8 cellular contexts compared by ENCODE assay signal in genomic region chr16:74298104-74298503, GRCh38. TPM values are rescaled to one million over a fixed set of nuclear protein-coding genes. Genes with fewer than 3 reads are reported as not detected.
DNase-seq lines count a peak whose midpoint lies in the region; ATAC-seq, FAIRE-seq and TF ChIP-seq lines count a peak whose summit lies in the region.

No MANE protein-coding gene starts in this region.

- TF ChIP-seq CTCF in AG04450 (IDR thresholded peaks at IDR 0.05; ENCODE audit: low read depth, low read length) (no peak), brain (conservative IDR thresholded peaks at IDR 0.05) (no peak), pancreas (IDR thresholded peaks at IDR 0.05) (no peak)

- H3K4me3 ChIP-seq in AG04450 (ENCODE audit: low read depth, low read length): peak overlapping the region; percentile 94
- H3K4me3 ChIP-seq in mucosa of rectum (ENCODE audit: low read length in 2 of 2): peak overlapping the region; percentile 80 to 97
- H3K4me3 ChIP-seq in pancreas: peak overlapping the region in 2 of 4 donors; percentile 88 to 98

- H3K4me3 Mint-ChIP-seq in brain: peak overlapping the region; percentile 87 to 96 (median 95)

- H3K36me3 Mint-ChIP-seq in brain: peaks cover 35% of the 10 kb centered on the region

- no peak for DNase-seq in AG04450 (ENCODE audit: low read depth, low spot score)
- peak; percentile 50 for DNase-seq in HT-29 (ENCODE audit: low spot score)
- no peak for DNase-seq in pancreas
- no peak for DNase-seq in midbrain (lab: John Stamatoyannopoulos, UW)

- CTCF ChIA-PET in AG04450 (lab: Charles Lee): interaction anchor here (0.7 to 2.2 kb wide), 3 partner anchors 12 to 127 kb away, joined by 3 to 19 read pairs (median 4); no protein-coding TSS in a partner anchor

- H3K36me3 ChIP-seq in mucosa of rectum (ENCODE audit: control insufficient read depth in 2 of 2, insufficient read depth in 2 of 2, low read length in 2 of 2): peaks cover 37 to 40% of the 10 kb centered on the region in 2 donors
- H3K36me3 ChIP-seq in pancreas: peaks cover 12 to 33% (median 13%) of the 10 kb centered on the region in 3 donors

- H3K27me3 ChIP-seq in AG04450 (ENCODE audit: control insufficient read depth, insufficient read depth, low read length) (no peaks in the 10 kb centered on the region), mucosa of rectum (ENCODE audit: control insufficient read depth in 2 of 2, insufficient read depth in 2 of 2, low read length in 2 of 2) (no peaks in the 10 kb centered on the region), pancreas (no peaks in the 10 kb centered on the region)

- ATAC-seq in pancreas (no peak), HG02798 (IDR thresholded peaks at IDR 0.05; ENCODE audit: poor library complexity, unreplicated experiment) (no peak), GM18520 (IDR thresholded peaks at IDR 0.05; ENCODE audit: unreplicated experiment) (no peak)

- H3K4me1 Mint-ChIP-seq in brain: peaks cover 47% of the 10 kb centered on the region

- H3K27ac ChIP-seq in AG04450 (ENCODE audit: low read depth, low read length) (no peak overlapping the region), mucosa of rectum (ENCODE audit: low read depth in 2 of 2, low read length in 2 of 2) (no peak overlapping the region), pancreas (no peak overlapping the region)

- intact Hi-C loops in pancreas (cut with DNase I): no loop called here

- H3K4me1 ChIP-seq in mucosa of rectum (ENCODE audit: control insufficient read depth in 2 of 2, insufficient read depth in 2 of 2, low read length in 2 of 2) (peaks cover 13 to 19% of the 10 kb centered on the region in 2 donors), pancreas (peaks cover 0 to 23% (median 22%) of the 10 kb centered on the region in 3 donors)

- POLR2A ChIA-PET in AG04450 (lab: Yijun Ruan, JAX): no interaction called here

- peak overlapping the region in 3 of 5 experiments; percentile 27 to 92 (median 31) for H3K27ac Mint-ChIP-seq in brain

- H3K27me3 Mint-ChIP-seq in brain: no peaks in the 10 kb centered on the region

- peaks cover 2% of the 10 kb centered on the region; the same call in 1 of the 2 replicates for H3K9me3 ChIP-seq in AG04450 (ENCODE audit: control insufficient read depth, insufficient read depth, low read length)
- no peaks in the 10 kb centered on the region for H3K9me3 ChIP-seq in mucosa of rectum (ENCODE audit: control insufficient read depth in 2 of 2, low read length in 2 of 2)
- H3K9me3 ChIP-seq in pancreas: no peaks in the 10 kb centered on the region

- WGBS in pancreas, 2 donors: 78 to 81% methylated on average over 2 of the region's 2 CpGs

- no peak for FAIRE-seq in pancreas (lab: Jason Lieb, UNC)

- peak overlapping the region in 1 of 2 donors; percentile 90 for H3K9ac ChIP-seq in mucosa of rectum (ENCODE audit: low read depth in 1 of 2, low read length in 2 of 2)

- peaks cover 0 to 3% (median 0%) of the 10 kb centered on the region in 5 experiments for H3K9me3 Mint-ChIP-seq in brain

RNA-seq across cellular contexts. Expression of gene PSMD7, which starts 1.5 kb away (rescaled TPM):
- polyA plus RNA-seq in AG04450 (2011; rRNA removed): 112 and 153 TPM in 2 replicates
- polyA minus RNA-seq in AG04450 (2011; rRNA and poly(A)+ RNA removed): 55.1 and 67.2 TPM in 2 replicates
- 52.7 and 73.9 TPM in 2 replicates for total RNA-seq in HT-29 (2014; rRNA removed; shearing (Covaris generic))
- polyA plus RNA-seq in brain (ENCODE audit: insufficient read depth, low read depth, low replicate concordance): 146 TPM
- 10 to 100 TPM; 19.5 to 34.1 (median 30.0) TPM for total RNA-seq in pancreas
- polyA plus RNA-seq in pancreas: 10 to 100 TPM; 19.8 to 39.7 TPM
